In genomic region chr2:181910028-181910763, GRCh38 we compare ENCODE assay signal across 24 cellular contexts. TPM values are rescaled to one million over a fixed set of nuclear protein-coding genes. Genes with fewer than 3 reads are reported as not detected.
A peak's percentile ranks its signal among the peaks of the same experiment; 100 is the strongest.
DNase-seq lines count a peak whose midpoint lies in the region; ATAC-seq and TF ChIP-seq lines count a peak whose summit lies in the region.
"Had no signal": no experiment of that assay in that cellular context is flagged by ENCODE, and none has a peak within 500 bp of the region (broad histone marks: within the 10 kb centered on the region; RNA-seq: fewer than 3 reads in every experiment).

No MANE protein-coding gene starts in this region.

- no peaks in the 10 kb centered on the region for H3K9me3 ChIP-seq in esophagus squamous epithelium
- H3K9me3 ChIP-seq: thyroid gland had no signal

- TF ChIP-seq CTCF in nephron (IDR thresholded peaks at IDR 0.05; ENCODE audit: unreplicated experiment in 3 of 3) = no peak
- TF ChIP-seq CTCF in foreskin fibroblast (IDR thresholded peaks at IDR 0.05; ENCODE audit: low read depth, low read length) = no peak
- TF ChIP-seq CTCF in esophagus squamous epithelium (IDR thresholded peaks at IDR 0.05) = no peak

- no peaks in the 10 kb centered on the region for H3K4me1 Mint-ChIP-seq in nephron
- H3K4me1 Mint-ChIP-seq: GM23338; stimulated activated effector memory CD8-positive, alpha-beta T cell treated with anti-CD3 and anti-CD28 coated beads, Interleukin-12 subunit alpha, Interleukin-12 subunit beta, amount 100 ng/mL, for 72 hours; WTC11 had no signal

- no peaks in the 10 kb centered on the region for H3K27me3 ChIP-seq in esophagus squamous epithelium
- H3K27me3 ChIP-seq: thyroid gland had no signal

- H3K9me3 Mint-ChIP-seq in nephron = no peaks in the 10 kb centered on the region
- H3K9me3 Mint-ChIP-seq: activated CD8-positive, alpha-beta T cell treated with anti-CD3 and anti-CD28 coated beads for 36 hours; GM23338; naive thymus-derived CD4-positive, alpha-beta T cell; stimulated activated effector memory CD8-positive, alpha-beta T cell treated with anti-CD3 and anti-CD28 coated beads, Interleukin-12 subunit alpha, Interleukin-12 subunit beta, amount 100 ng/mL, for 72 hours; WTC11 had no signal

- H3K4me3 ChIP-seq in foreskin fibroblast (ENCODE audit: low read depth in 1 of 2, low read length in 2 of 2) = no peak overlapping the region
- no peak overlapping the region for H3K4me3 ChIP-seq in esophagus squamous epithelium
- H3K4me3 ChIP-seq: GM23338, thyroid gland had no signal

- H3K27me3 Mint-ChIP-seq in nephron (ENCODE audit: low read depth) = no peaks in the 10 kb centered on the region
- H3K27me3 Mint-ChIP-seq: activated CD8-positive, alpha-beta T cell treated with anti-CD3 and anti-CD28 coated beads for 36 hours; B cell; naive thymus-derived CD4-positive, alpha-beta T cell; progenitor cell of endocrine pancreas; T-helper 17 cell had no signal

- peaks cover 1 to 66% (median 4%) of the 10 kb centered on the region in 3 donors for H3K36me3 ChIP-seq in esophagus squamous epithelium

- 65 to 67% methylated on average over 2 of the region's 2 CpGs for WGBS in esophagus squamous epithelium, 2 donors

- peaks cover 0 to 13% (median 0%) of the 10 kb centered on the region in 3 donors for H3K4me1 ChIP-seq in esophagus squamous epithelium

- ATAC-seq in GM18861 (IDR thresholded peaks at IDR 0.05; ENCODE audit: unreplicated experiment) = peak; percentile 40
- ATAC-seq in GM21737 (IDR thresholded peaks at IDR 0.05; ENCODE audit: unreplicated experiment) = peak; percentile 50
- peak; percentile 32 for ATAC-seq in HG03565 (IDR thresholded peaks at IDR 0.05; ENCODE audit: unreplicated experiment)
- ATAC-seq: activated CD8-positive, alpha-beta T cell treated with anti-CD3 and anti-CD28 coated beads for 36 hours; esophagus mucosa; GM23338; naive thymus-derived CD4-positive, alpha-beta T cell; stimulated activated effector memory CD8-positive, alpha-beta T cell treated with anti-CD3 and anti-CD28 coated beads, Interleukin-12 subunit alpha, Interleukin-12 subunit beta, amount 100 ng/mL, for 72 hours; T-helper 17 cell; WTC11 had no signal

- peak overlapping the region in 2 of 3 experiments; percentile 34 to 47 for H3K4me3 Mint-ChIP-seq in nephron
- H3K4me3 Mint-ChIP-seq: activated CD8-positive, alpha-beta T cell treated with anti-CD3 and anti-CD28 coated beads for 36 hours; B cell; GM23338; naive thymus-derived CD4-positive, alpha-beta T cell; stimulated activated effector memory CD8-positive, alpha-beta T cell treated with anti-CD3 and anti-CD28 coated beads, Interleukin-12 subunit alpha, Interleukin-12 subunit beta, amount 100 ng/mL, for 72 hours; T-helper 17 cell; WTC11 had no signal

- DNase-seq in NCI-H2196 (lab: John Stamatoyannopoulos, UW; ENCODE audit: unreplicated experiment) (no peak), foreskin fibroblast (no peak), A172 (ENCODE audit: low spot score) (no peak), esophagus squamous epithelium (lab: John Stamatoyannopoulos, UW) (no peak)
- DNase-seq: activated CD8-positive, alpha-beta T cell treated with anti-CD3 and anti-CD28 coated beads for 36 hours; DMS153; glutamatergic neuron; naive thymus-derived CD4-positive, alpha-beta T cell; NCI-H2081; NCI-H526 treated with DMSO at 0.1 percent for 48 hours; SIG-M5; stimulated activated CD4-positive, alpha-beta T cell treated with anti-CD3 and anti-CD28 coated beads, Interleukin-12 subunit alpha, Interleukin-12 subunit beta, amount 100 ng/mL, for 4 hours; T-helper 17 cell; thyroid gland had no signal

- no peak for TF ChIP-seq POLR2A in esophagus squamous epithelium (IDR thresholded peaks at IDR 0.05)

- H3K36me3 Mint-ChIP-seq in nephron (ENCODE audit: low read depth) = peaks cover 79% of the 10 kb centered on the region

- peak overlapping the region in 2 of 3 experiments; percentile 0 to 78 for H3K27ac Mint-ChIP-seq in nephron
- H3K27ac Mint-ChIP-seq: activated CD8-positive, alpha-beta T cell treated with anti-CD3 and anti-CD28 coated beads for 36 hours; B cell; GM23338; progenitor cell of endocrine pancreas; stimulated activated effector memory CD8-positive, alpha-beta T cell treated with anti-CD3 and anti-CD28 coated beads, Interleukin-12 subunit alpha, Interleukin-12 subunit beta, amount 100 ng/mL, for 72 hours; T-helper 17 cell; WTC11 had no signal

- no peak overlapping the region for H3K27ac ChIP-seq in esophagus squamous epithelium
- H3K27ac ChIP-seq: thyroid gland had no signal

- intact Hi-C loops in esophagus squamous epithelium (cut with DNase I) = no loop called here

RNA-seq across cellular contexts. Expression of gene ITPRID2, which starts 18.7 kb away (rescaled TPM):
- total RNA-seq in A172 (2014; rRNA removed; shearing (Covaris generic)) = 317 and 424 TPM in 2 replicates
- 10 to 100 TPM; 20.1 to 69.2 (median 60.1) TPM for total RNA-seq in esophagus squamous epithelium
